In genomic region chr10:97659589-97659988, GRCh38 we compare ENCODE assay signal across 17 cellular contexts. TPM values are rescaled to one million over a fixed set of nuclear protein-coding genes. Genes with fewer than 3 reads are reported as not detected.
DNase-seq lines count a peak whose midpoint lies in the region; ATAC-seq and TF ChIP-seq lines count a peak whose summit lies in the region.
"Had no signal": no experiment of that assay in that cellular context is flagged by ENCODE, and none has a peak within 500 bp of the region (broad histone marks: within the 10 kb centered on the region; RNA-seq: fewer than 3 reads in every experiment).

No MANE protein-coding gene starts in this region.

- no peak for TF ChIP-seq CTCF in BE2C (IDR thresholded peaks at IDR 0.05; ENCODE audit: low read depth, low read length)
- no peak for TF ChIP-seq CTCF in HFFc6 (IDR thresholded peaks at IDR 0.05)
- no peak for TF ChIP-seq CTCF in coronary artery (IDR thresholded peaks at IDR 0.05)

- peaks cover 15% of the 10 kb centered on the region for H3K4me1 Mint-ChIP-seq in HFFc6 (ENCODE audit: low read depth)
- H3K4me1 Mint-ChIP-seq: activated CD4-positive, alpha-beta T cell treated with anti-CD3 and anti-CD28 coated beads, Interleukin-2, amount 10 ng/mL, durations not matched to agents 7 days and 5 days had no signal

- ATAC-seq in GM21367 (IDR thresholded peaks at IDR 0.05; ENCODE audit: unreplicated experiment): no peak
- ATAC-seq: naive thymus-derived CD8-positive, alpha-beta T cell had no signal

- H3K9me3 ChIP-seq in BE2C: no peaks in the 10 kb centered on the region
- H3K9me3 ChIP-seq in adipocyte (ENCODE audit: control insufficient read depth, low read length): no peaks in the 10 kb centered on the region
- H3K9me3 ChIP-seq: SJSA1, uterus had no signal

- no peaks in the 10 kb centered on the region for H3K9me3 Mint-ChIP-seq in HFFc6
- H3K9me3 Mint-ChIP-seq: activated CD4-positive, alpha-beta T cell treated with anti-CD3 and anti-CD28 coated beads, Interleukin-2, amount 10 ng/mL, durations not matched to agents 7 days and 5 days; naive thymus-derived CD8-positive, alpha-beta T cell had no signal

- H3K27ac ChIP-seq in coronary artery: no peak overlapping the region
- H3K27ac ChIP-seq: cardiac muscle cell, SJSA1, uterus had no signal

- peak overlapping the region; percentile 76 for H3K27ac Mint-ChIP-seq in HFFc6
- H3K27ac Mint-ChIP-seq: activated CD4-positive, alpha-beta T cell treated with anti-CD3 and anti-CD28 coated beads, Interleukin-2, amount 10 ng/mL, durations not matched to agents 7 days and 5 days had no signal

- no peak overlapping the region for H3K9ac ChIP-seq in adipocyte (ENCODE audit: low read length)

- no peak overlapping the region for H3K4me3 ChIP-seq in BE2C (ENCODE audit: low read depth, low read length)
- no peak overlapping the region for H3K4me3 ChIP-seq in adipocyte (ENCODE audit: low read length)
- H3K4me3 ChIP-seq in coronary artery: no peak overlapping the region
- H3K4me3 ChIP-seq: cardiac muscle cell, SJSA1, uterus had no signal

- peaks cover 31% of the 10 kb centered on the region for H3K36me3 ChIP-seq in BE2C
- peaks cover 73% of the 10 kb centered on the region for H3K36me3 ChIP-seq in adipocyte (ENCODE audit: control insufficient read depth, insufficient read depth, low read length, severe bottlenecking)
- H3K36me3 ChIP-seq: uterus had no signal

- DNase-seq in BE2C (peak; percentile 90), HFFc6 (no peak), adipocyte (ENCODE audit: low read depth) (peak; percentile 59), left kidney (ENCODE audit: low read depth, low spot score) (peak; percentile 26), coronary artery (ENCODE audit: low spot score) (no peak), medulla oblongata (ENCODE audit: extremely low spot score) (no peak), NCI-H1417 treated with DMSO at 0.1 percent for 48 hours (lab: John Stamatoyannopoulos, UW) (no peak)
- DNase-seq: activated CD4-positive, alpha-beta T cell treated with anti-CD3 and anti-CD28 coated beads, Interleukin-2, amount 10 ng/mL, durations not matched to agents 7 days and 5 days; activated naive CD4-positive, alpha-beta T cell treated with anti-CD3 and anti-CD28 coated beads, Interleukin-2, amount 50 U/mL, for 16 hours; DMS153; effector memory CD4-positive, alpha-beta T cell; naive thymus-derived CD8-positive, alpha-beta T cell; NCI-H345; uterus had no signal

- H3K4me1 ChIP-seq in BE2C (peaks cover 23% of the 10 kb centered on the region), adipocyte (ENCODE audit: control insufficient read depth, insufficient read depth, low read length) (peaks cover 7% of the 10 kb centered on the region)
- H3K4me1 ChIP-seq: SJSA1, uterus had no signal

- H3K36me3 Mint-ChIP-seq in HFFc6 (ENCODE audit: low read depth): peaks cover 42% of the 10 kb centered on the region

- H3K27me3 ChIP-seq in BE2C (no peaks in the 10 kb centered on the region), adipocyte (replicated peaks; ENCODE audit: control insufficient read depth, insufficient read depth, low read length) (no peaks in the 10 kb centered on the region)
- H3K27me3 ChIP-seq: cardiac muscle cell, SJSA1, uterus had no signal

- no peak overlapping the region for H3K4me3 Mint-ChIP-seq in HFFc6
- H3K4me3 Mint-ChIP-seq: activated CD4-positive, alpha-beta T cell treated with anti-CD3 and anti-CD28 coated beads, Interleukin-2, amount 10 ng/mL, durations not matched to agents 7 days and 5 days; naive thymus-derived CD8-positive, alpha-beta T cell had no signal

- H3K27me3 Mint-ChIP-seq in HFFc6 (ENCODE audit: insufficient read depth): peaks cover 2% of the 10 kb centered on the region
- H3K27me3 Mint-ChIP-seq: activated CD4-positive, alpha-beta T cell treated with anti-CD3 and anti-CD28 coated beads, Interleukin-2, amount 10 ng/mL, durations not matched to agents 7 days and 5 days; naive thymus-derived CD8-positive, alpha-beta T cell had no signal

RNA-seq across cellular contexts. Expression of gene PI4K2A, which starts 19.1 kb away (rescaled TPM):
- 25.7 TPM for polyA plus RNA-seq in BE2C (2012; ENCODE audit: insufficient read depth, insufficient read length, low read depth)
- total RNA-seq in HFFc6 (2021; fragmentation: NEBNext Ultra II Directional; extraction: Animal tissue kit (Norgen Biotek cat#: 25700)): 10 to 100 TPM; 26.7 to 35.3 (median 31.6) TPM

RNA-seq across cellular contexts. Expression of gene MORN4, which starts 26.3 kb away (rescaled TPM):
- polyA plus RNA-seq in BE2C (2012; ENCODE audit: insufficient read depth, insufficient read length, low read depth): 15.5 TPM
- total RNA-seq in HFFc6 (2021; fragmentation: NEBNext Ultra II Directional; extraction: Animal tissue kit (Norgen Biotek cat#: 25700)): 10 to 100 TPM in 3 of 6 experiments, 1 to 10 TPM in 3; 9.4 to 11.3 (median 10.1) TPM

RNA-seq across cellular contexts. Expression of gene AVPI1, which starts 27.5 kb away (rescaled TPM):
- 10.0 TPM for polyA plus RNA-seq in BE2C (2012; ENCODE audit: insufficient read depth, insufficient read length, low read depth)
- total RNA-seq in HFFc6 (2021; fragmentation: NEBNext Ultra II Directional; extraction: Animal tissue kit (Norgen Biotek cat#: 25700)): 10 to 100 TPM; 28.2 to 44.8 (median 39.5) TPM

RNA-seq across cellular contexts. Expression of gene MARVELD1, which starts 53.9 kb away (rescaled TPM):
- 37.4 TPM for polyA plus RNA-seq in BE2C (2012; ENCODE audit: insufficient read depth, insufficient read length, low read depth)
- total RNA-seq in HFFc6 (2021; fragmentation: NEBNext Ultra II Directional; extraction: Animal tissue kit (Norgen Biotek cat#: 25700)): 10 to 100 TPM; 76.7 to 94.7 (median 80.9) TPM

Comparison
In these comparisons a context has a peak if more than half of its experiments do, and no peak if none do; other contexts are left out.
1. DNase-seq: peak in BE2C (single experiment), adipocyte (single experiment) and left kidney (single experiment); none in HFFc6 (single experiment), coronary artery (single experiment), medulla oblongata (single experiment) and NCI-H1417 treated with DMSO at 0.1 percent for 48 hours (single experiment).